In genomic region chr15:60844010-60844409, GRCh38 we compare ENCODE assay signal across 26 cellular contexts.
DNase-seq lines count a peak whose midpoint lies in the region; ATAC-seq lines count a peak whose summit lies in the region.
"Had no signal": no experiment of that assay in that cellular context is flagged by ENCODE, and none has a peak within 500 bp of the region (broad histone marks: within the 10 kb centered on the region; RNA-seq: fewer than 3 reads in every experiment).

No MANE protein-coding gene starts in this region.

- H3K9me3 Mint-ChIP-seq in activated naive CD4-positive, alpha-beta T cell treated with anti-CD3 and anti-CD28 coated beads for 36 hours: no peaks in the 10 kb centered on the region
- H3K9me3 Mint-ChIP-seq in T-cell: no peaks in the 10 kb centered on the region
- no peaks in the 10 kb centered on the region for H3K9me3 Mint-ChIP-seq in activated naive CD8-positive, alpha-beta T cell treated with anti-CD3 and anti-CD28 coated beads, Interleukin-2, amount 50 U/mL, for 24 hours
- no peaks in the 10 kb centered on the region for H3K9me3 Mint-ChIP-seq in natural killer cell treated with Interleukin-12 subunit alpha and Interleukin-12 subunit beta and Interleukin-15 and Interleukin-18, amount 100 ng/mL, for 72 hours
- H3K9me3 Mint-ChIP-seq: H9, IgD-negative memory B cell had no signal

- no peak for DNase-seq in activated naive CD4-positive, alpha-beta T cell treated with anti-CD3 and anti-CD28 coated beads for 36 hours
- no peak for DNase-seq in activated naive CD4-positive, alpha-beta T cell treated with Interleukin-2 at 50 U/mL for 16 hours
- DNase-seq in T-cell (no peak), caudate nucleus (lab: John Stamatoyannopoulos, UW) (no peak), NCI-H2171 treated with DMSO at 0.1 percent for 48 hours (lab: John Stamatoyannopoulos, UW) (no peak)
- no peak for DNase-seq in activated naive CD8-positive, alpha-beta T cell treated with anti-CD3 and anti-CD28 coated beads, Interleukin-2, amount 50 U/mL, for 24 hours
- DNase-seq in natural killer cell treated with Interleukin-12 subunit alpha and Interleukin-12 subunit beta and Interleukin-15 and Interleukin-18, amount 100 ng/mL, for 72 hours (ENCODE audit: low spot score): no peak
- DNase-seq: foreskin keratinocyte; H9; left cardiac atrium; mesenchymal stem cell; NCI-H1092; NCI-H1694 treated with DMSO at 0.1 percent for 48 hours; NCI-H524 treated with DMSO at 0.1 percent for 48 hours; PC-9; stimulated activated CD4-positive, alpha-beta T cell treated with anti-CD3 and anti-CD28 coated beads, Interleukin-12 subunit alpha, Interleukin-12 subunit beta, amount 100 ng/mL, for 4 hours; upper lobe of left lung had no signal

- ATAC-seq in T-cell (replicated peaks in 1 of 4): no peak
- no peak for ATAC-seq in activated naive CD8-positive, alpha-beta T cell treated with anti-CD3 and anti-CD28 coated beads, Interleukin-2, amount 50 U/mL, for 24 hours
- ATAC-seq in natural killer cell treated with Interleukin-12 subunit alpha and Interleukin-12 subunit beta and Interleukin-15 and Interleukin-18, amount 100 ng/mL, for 72 hours: no peak
- ATAC-seq: foreskin keratinocyte, Right ventricle myocardium inferior, sciatic nerve, WTC11 had no signal

- CTCF ChIA-PET in activated naive CD4-positive, alpha-beta T cell treated with anti-CD3 and anti-CD28 coated beads for 36 hours (lab: Charles Lee): interaction anchor here (0.9 to 3.1 kb wide), 10 partner anchors 10 to 259 kb away, joined by 3 to 13 read pairs (median 3); no protein-coding TSS in a partner anchor
- CTCF ChIA-PET in T-cell (lab: Charles Lee): interaction anchor here in 1 of 2 donors (1.0 to 2.2 kb wide), 8 partner anchors 19 to 323 kb away, joined by 3 to 18 read pairs (median 6); no protein-coding TSS in a partner anchor

- intact Hi-C loops in activated naive CD4-positive, alpha-beta T cell treated with anti-CD3 and anti-CD28 coated beads for 36 hours (cut with micrococcal nuclease): loop anchor here (1.0 to 5.0 kb wide), 8 partner anchors 11 to 259 kb away; no protein-coding TSS in a partner anchor

- H3K4me1 Mint-ChIP-seq in activated naive CD4-positive, alpha-beta T cell treated with anti-CD3 and anti-CD28 coated beads for 36 hours (ENCODE audit: low read depth): peaks cover 71% of the 10 kb centered on the region
- H3K4me1 Mint-ChIP-seq in T-cell: peaks cover 82 to 85% (median 84%) of the 10 kb centered on the region in 3 donors
- H3K4me1 Mint-ChIP-seq in activated naive CD8-positive, alpha-beta T cell treated with anti-CD3 and anti-CD28 coated beads, Interleukin-2, amount 50 U/mL, for 24 hours: peaks cover 70% of the 10 kb centered on the region
- peaks cover 56 to 63% of the 10 kb centered on the region in 2 donors for H3K4me1 Mint-ChIP-seq in natural killer cell treated with Interleukin-12 subunit alpha and Interleukin-12 subunit beta and Interleukin-15 and Interleukin-18, amount 100 ng/mL, for 72 hours (ENCODE audit: low read depth in 2 of 2)

- peak overlapping the region; percentile 71 for H3K27ac Mint-ChIP-seq in activated naive CD4-positive, alpha-beta T cell treated with anti-CD3 and anti-CD28 coated beads for 36 hours
- peak overlapping the region; percentile 95 to 99 for H3K27ac Mint-ChIP-seq in T-cell
- peak overlapping the region; percentile 45 for H3K27ac Mint-ChIP-seq in activated naive CD8-positive, alpha-beta T cell treated with anti-CD3 and anti-CD28 coated beads, Interleukin-2, amount 50 U/mL, for 24 hours
- H3K27ac Mint-ChIP-seq in natural killer cell treated with Interleukin-12 subunit alpha and Interleukin-12 subunit beta and Interleukin-15 and Interleukin-18, amount 100 ng/mL, for 72 hours: peak overlapping the region; percentile 2 to 20
- H3K27ac Mint-ChIP-seq: IgD-negative memory B cell, progenitor cell of endocrine pancreas, WTC11 had no signal

- H3K4me3 Mint-ChIP-seq in activated naive CD4-positive, alpha-beta T cell treated with anti-CD3 and anti-CD28 coated beads for 36 hours: no peak overlapping the region
- H3K4me3 Mint-ChIP-seq in T-cell: peak overlapping the region; percentile 32 to 71 (median 69)
- H3K4me3 Mint-ChIP-seq in activated naive CD8-positive, alpha-beta T cell treated with anti-CD3 and anti-CD28 coated beads, Interleukin-2, amount 50 U/mL, for 24 hours: no peak overlapping the region
- H3K4me3 Mint-ChIP-seq in natural killer cell treated with Interleukin-12 subunit alpha and Interleukin-12 subunit beta and Interleukin-15 and Interleukin-18, amount 100 ng/mL, for 72 hours: peak overlapping the region; percentile 33
- H3K4me3 Mint-ChIP-seq: H9, WTC11 had no signal

- no peaks in the 10 kb centered on the region for H3K27me3 Mint-ChIP-seq in activated naive CD4-positive, alpha-beta T cell treated with anti-CD3 and anti-CD28 coated beads for 36 hours (ENCODE audit: low read depth)
- H3K27me3 Mint-ChIP-seq in T-cell: no peaks in the 10 kb centered on the region
- peaks cover 5% of the 10 kb centered on the region for H3K27me3 Mint-ChIP-seq in activated naive CD8-positive, alpha-beta T cell treated with anti-CD3 and anti-CD28 coated beads, Interleukin-2, amount 50 U/mL, for 24 hours
- peaks cover 0 to 7% of the 10 kb centered on the region in 2 donors for H3K27me3 Mint-ChIP-seq in natural killer cell treated with Interleukin-12 subunit alpha and Interleukin-12 subunit beta and Interleukin-15 and Interleukin-18, amount 100 ng/mL, for 72 hours

- POLR2A ChIA-PET in T-cell (lab: Charles Lee): interaction anchor here (0.5 to 1.8 kb wide), 7 partner anchors 19 to 1153 kb away, joined by 3 to 7 read pairs (median 4); no protein-coding TSS in a partner anchor

- H3K36me3 Mint-ChIP-seq in activated naive CD4-positive, alpha-beta T cell treated with anti-CD3 and anti-CD28 coated beads for 36 hours (ENCODE audit: low read depth): no peaks in the 10 kb centered on the region
- no peaks in the 10 kb centered on the region for H3K36me3 Mint-ChIP-seq in T-cell
- H3K36me3 Mint-ChIP-seq in activated naive CD8-positive, alpha-beta T cell treated with anti-CD3 and anti-CD28 coated beads, Interleukin-2, amount 50 U/mL, for 24 hours (ENCODE audit: low read depth): no peaks in the 10 kb centered on the region
- no peaks in the 10 kb centered on the region for H3K36me3 Mint-ChIP-seq in natural killer cell treated with Interleukin-12 subunit alpha and Interleukin-12 subunit beta and Interleukin-15 and Interleukin-18, amount 100 ng/mL, for 72 hours
- H3K36me3 Mint-ChIP-seq: IgD-negative memory B cell had no signal

- no peak overlapping the region for H3K27ac ChIP-seq in caudate nucleus (ENCODE audit: low read depth, low read length)
- H3K27ac ChIP-seq: C4-2B, cardiac muscle cell, esophagus muscularis mucosa, foreskin keratinocyte, neutrophil, PC-9, upper lobe of left lung had no signal

Comparison
In these comparisons a context has a peak if more than half of its experiments do, and no peak if none do; other contexts are left out.
1. H3K27ac Mint-ChIP-seq: peak in every context shown above with its lines; median percentile 97 in T-cell; 71 in activated naive CD4-positive, alpha-beta T cell treated with anti-CD3 and anti-CD28 coated beads for 36 hours; 45 in activated naive CD8-positive, alpha-beta T cell treated with anti-CD3 and anti-CD28 coated beads, Interleukin-2, amount 50 U/mL, for 24 hours; 11 in natural killer cell treated with Interleukin-12 subunit alpha and Interleukin-12 subunit beta and Interleukin-15 and Interleukin-18, amount 100 ng/mL, for 72 hours.
2. H3K4me3 Mint-ChIP-seq: peak in T-cell (3 of 3) and natural killer cell treated with Interleukin-12 subunit alpha and Interleukin-12 subunit beta and Interleukin-15 and Interleukin-18, amount 100 ng/mL, for 72 hours (single experiment); none in activated naive CD4-positive, alpha-beta T cell treated with anti-CD3 and anti-CD28 coated beads for 36 hours (single experiment) and activated naive CD8-positive, alpha-beta T cell treated with anti-CD3 and anti-CD28 coated beads, Interleukin-2, amount 50 U/mL, for 24 hours (single experiment).